Comparison of ENCODE assay signal across 1 cellular context in genomic region chr6:11368760-11369159, GRCh38.
TF ChIP-seq lines count a peak whose summit lies in the region.

No MANE protein-coding gene starts in this region.

TF ChIP-seq in WTC11, 78 proteins besides CTCF, POLR2A, EP300 and RAD21 (continued from another document):
- TF ChIP-seq STAT6 (CRISPR knock-in tag; conservative IDR thresholded peaks at IDR 0.05; ENCODE audit: low read depth) (no peak), NFATC4 (CRISPR knock-in tag; IDR thresholded peaks at IDR 0.05) (no peak), FOXP1 (CRISPR knock-in tag; IDR thresholded peaks at IDR 0.05; ENCODE audit: borderline replicate concordance) (no peak), GABPB1 (CRISPR knock-in tag; IDR thresholded peaks at IDR 0.05) (no peak), CREB1 (CRISPR knock-in tag; IDR thresholded peaks at IDR 0.05) (no peak), ATF6 (CRISPR knock-in tag; IDR thresholded peaks at IDR 0.05) (no peak)
